In the genomic region with DNA sequence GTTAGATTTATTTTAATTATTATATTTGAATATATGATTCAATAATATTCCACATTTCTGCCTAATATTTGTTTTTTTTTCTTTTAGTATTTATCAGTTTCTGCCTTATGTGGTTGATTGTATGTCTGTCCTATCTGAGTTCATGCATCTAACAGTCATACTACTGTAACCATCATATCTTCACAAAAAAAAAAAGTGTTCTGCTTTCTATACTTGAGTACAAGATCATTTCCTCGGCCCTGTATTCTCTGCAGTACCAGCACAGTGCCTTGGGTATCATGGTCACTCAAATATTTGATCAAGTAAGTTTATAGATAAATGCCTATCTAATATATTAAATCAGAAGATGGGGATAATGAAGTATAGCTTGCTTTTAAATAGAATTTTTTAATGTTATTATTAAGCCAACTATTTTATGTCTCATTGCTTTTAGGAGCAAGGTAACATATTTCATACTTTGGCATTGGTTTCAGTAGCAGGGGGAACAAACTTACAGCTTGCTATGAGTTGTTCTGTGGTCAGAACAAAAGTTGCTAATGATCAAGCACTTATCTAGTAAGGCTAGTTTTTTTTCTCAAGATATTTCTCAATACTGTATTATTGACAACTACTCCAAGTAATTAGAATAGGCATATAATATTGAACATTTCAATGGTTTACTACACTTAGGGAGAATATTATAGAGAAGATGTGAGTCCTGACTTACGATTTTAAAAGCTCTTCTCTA, we compare ENCODE assay signal across 24 cellular contexts.
"Had no signal": no experiment of that assay in that cellular context is flagged by ENCODE, and none has a peak within 500 bp of the region (broad histone marks: within the 10 kb centered on the region; RNA-seq: fewer than 3 reads in every experiment).

No MANE protein-coding gene starts in this region.

- H3K9me3 ChIP-seq: SJSA1 had no signal

- H3K4me3 ChIP-seq: K562, SJSA1, SK-N-MC had no signal

- H3K27me3 ChIP-seq: SJSA1 had no signal

- FAIRE-seq: HTR-8/SVneo, K562, RCC 7860 had no signal

- H3K36me3 ChIP-seq: SJSA1 had no signal

- DNase-seq: Kasumi-1, MM.1S, NCI-H1092 treated with DMSO at 0.1 percent for 48 hours, NCI-H1436, NCI-H187, NCI-H2029, NCI-H2081 treated with DMSO at 0.1 percent for 48 hours, NCI-H2171, NCI-H226, NCI-H446, NCI-H510A, NCI-H524 treated with DMSO at 0.1 percent for 48 hours, NCI-H69, NCI-H774, Right ventricle myocardium superior, RPMI8226, SIG-M5 had no signal

- H3K4me2 ChIP-seq: KMS-11 had no signal

- ATAC-seq: K562 had no signal

- H3K4me1 ChIP-seq: SJSA1 had no signal

- H3K27ac ChIP-seq: HL-60, KMS-11, SJSA1, SK-N-MC had no signal

- H3K9ac ChIP-seq: KMS-11 had no signal
